8 cellular contexts compared by ENCODE assay signal in genomic region chr2:99140860-99141109, GRCh38. TPM values are rescaled to one million over a fixed set of nuclear protein-coding genes. Genes with fewer than 3 reads are reported as not detected.
DNase-seq lines count a peak whose midpoint lies in the region; ATAC-seq and TF ChIP-seq lines count a peak whose summit lies in the region.

No MANE protein-coding gene starts in this region.

- peaks cover 13% of the 10 kb centered on the region for H3K36me3 Mint-ChIP-seq in activated CD8-positive, alpha-beta T cell treated with anti-CD3 and anti-CD28 coated beads for 36 hours (ENCODE audit: low read depth)
- peaks cover 4% of the 10 kb centered on the region for H3K36me3 Mint-ChIP-seq in stimulated activated memory B cell treated with anti-CD40 and anti-IgM and Interleukin-4, amounts not matched to agents 10 μg/mL and 1 μg/mL and 100 μg/mL, for 72 hours

- H3K4me1 Mint-ChIP-seq in activated CD8-positive, alpha-beta T cell treated with anti-CD3 and anti-CD28 coated beads for 36 hours (ENCODE audit: low read depth), result peaks cover 16% of the 10 kb centered on the region
- peaks cover 6% of the 10 kb centered on the region for H3K4me1 Mint-ChIP-seq in stimulated activated memory B cell treated with anti-CD40 and anti-IgM and Interleukin-4, amounts not matched to agents 10 μg/mL and 1 μg/mL and 100 μg/mL, for 72 hours

- POLR2A ChIA-PET in AG04449 (lab: Yijun Ruan, JAX), result interaction anchor here (0.7 to 1.1 kb wide), 2 partner anchors 40 to 532 kb away, joined by 3 read pairs; no protein-coding TSS in a partner anchor
- POLR2A ChIA-PET in activated CD8-positive, alpha-beta T cell treated with anti-CD3 and anti-CD28 coated beads for 36 hours (lab: Charles Lee), result interaction anchor here (0.7 to 2.5 kb wide), 6 partner anchors 9 to 196 kb away, joined by 4 to 16 read pairs (median 8); partner anchors contain the start of genes EIF5B, LIPT1, TSGA10 and TXNDC9

- peak; percentile 21 for ATAC-seq in GM18861 (IDR thresholded peaks at IDR 0.05; ENCODE audit: unreplicated experiment)
- ATAC-seq in HG03175 (IDR thresholded peaks at IDR 0.05; ENCODE audit: unreplicated experiment), result peak; percentile 36
- ATAC-seq in activated CD8-positive, alpha-beta T cell treated with anti-CD3 and anti-CD28 coated beads for 36 hours, result peak; percentile 22
- no peak for ATAC-seq in stimulated activated memory B cell treated with anti-CD40 and anti-IgM and Interleukin-4, amounts not matched to agents 10 μg/mL and 1 μg/mL and 100 μg/mL, for 72 hours

- no peak for TF ChIP-seq CTCF in AG04449 (IDR thresholded peaks at IDR 0.05; ENCODE audit: insufficient read depth, low read length, missing control alignments)
- no peak for TF ChIP-seq CTCF in activated CD8-positive, alpha-beta T cell treated with anti-CD3 and anti-CD28 coated beads for 36 hours (IDR thresholded peaks at IDR 0.05)

- H3K27ac Mint-ChIP-seq in activated CD8-positive, alpha-beta T cell treated with anti-CD3 and anti-CD28 coated beads for 36 hours, result peak overlapping the region; percentile 86
- peak overlapping the region; percentile 86 for H3K27ac Mint-ChIP-seq in stimulated activated memory B cell treated with anti-CD40 and anti-IgM and Interleukin-4, amounts not matched to agents 10 μg/mL and 1 μg/mL and 100 μg/mL, for 72 hours

- peak overlapping the region; percentile 87 for H3K4me3 ChIP-seq in AG04449 (ENCODE audit: low read depth, low read length)

- no peaks in the 10 kb centered on the region for H3K27me3 Mint-ChIP-seq in activated CD8-positive, alpha-beta T cell treated with anti-CD3 and anti-CD28 coated beads for 36 hours
- H3K27me3 Mint-ChIP-seq in stimulated activated memory B cell treated with anti-CD40 and anti-IgM and Interleukin-4, amounts not matched to agents 10 μg/mL and 1 μg/mL and 100 μg/mL, for 72 hours, result no peaks in the 10 kb centered on the region

- DNase-seq in AG04449 (ENCODE audit: low read depth, low spot score) (no peak), hepatic stellate cell (ENCODE audit: low spot score) (peak; percentile 25), RPMI8226 (no peak), NCI-H345 (lab: John Stamatoyannopoulos, UW) (no peak)
- DNase-seq in activated CD8-positive, alpha-beta T cell treated with anti-CD3 and anti-CD28 coated beads for 36 hours, result no peak

- intact Hi-C loops in activated CD8-positive, alpha-beta T cell treated with anti-CD3 and anti-CD28 coated beads for 36 hours (cut with micrococcal nuclease), result no loop called here

- CTCF ChIA-PET in AG04449 (lab: Yijun Ruan, JAX), result interaction anchor here (0.9 to 1.9 kb wide), 3 partner anchors 9 to 491 kb away, joined by 3 to 8 read pairs (median 4); no protein-coding TSS in a partner anchor
- CTCF ChIA-PET in activated CD8-positive, alpha-beta T cell treated with anti-CD3 and anti-CD28 coated beads for 36 hours (lab: Charles Lee), result interaction anchor here (1.2 to 3.2 kb wide), 6 partner anchors 9 to 204 kb away, joined by 3 to 9 read pairs (median 5); partner anchors contain the start of genes CRACDL, LIPT1, MITD1 and MRPL30

- peak overlapping the region; percentile 94 for H3K4me3 Mint-ChIP-seq in activated CD8-positive, alpha-beta T cell treated with anti-CD3 and anti-CD28 coated beads for 36 hours
- peak overlapping the region; percentile 85 for H3K4me3 Mint-ChIP-seq in stimulated activated memory B cell treated with anti-CD40 and anti-IgM and Interleukin-4, amounts not matched to agents 10 μg/mL and 1 μg/mL and 100 μg/mL, for 72 hours

- H3K9me3 Mint-ChIP-seq in activated CD8-positive, alpha-beta T cell treated with anti-CD3 and anti-CD28 coated beads for 36 hours, result no peaks in the 10 kb centered on the region
- H3K9me3 Mint-ChIP-seq in stimulated activated memory B cell treated with anti-CD40 and anti-IgM and Interleukin-4, amounts not matched to agents 10 μg/mL and 1 μg/mL and 100 μg/mL, for 72 hours, result no peaks in the 10 kb centered on the region

RNA-seq across cellular contexts. Expression of gene C2orf15, which starts 0.7 kb away (rescaled TPM):
- total RNA-seq in activated CD8-positive, alpha-beta T cell treated with anti-CD3 and anti-CD28 coated beads for 36 hours, result 1 to 10 TPM; 1.4 to 1.5 TPM

RNA-seq across cellular contexts. Expression of gene TSGA10, which starts 14.0 kb away (rescaled TPM):
- 1 to 10 TPM; 8.6 to 9.2 TPM for total RNA-seq in activated CD8-positive, alpha-beta T cell treated with anti-CD3 and anti-CD28 coated beads for 36 hours

RNA-seq across cellular contexts. Expression of gene LIPT1, which starts 14.0 kb away (rescaled TPM):
- total RNA-seq in activated CD8-positive, alpha-beta T cell treated with anti-CD3 and anti-CD28 coated beads for 36 hours, result 1 to 10 TPM; 3.3 to 6.0 TPM

RNA-seq across cellular contexts. Expression of gene MITD1, which starts 40.1 kb away (rescaled TPM):
- total RNA-seq in activated CD8-positive, alpha-beta T cell treated with anti-CD3 and anti-CD28 coated beads for 36 hours, result 10 to 100 TPM; 49.8 to 55.9 TPM

RNA-seq across cellular contexts. Expression of gene MRPL30, which starts 40.2 kb away (rescaled TPM):
- 10 to 100 TPM; 30.0 to 34.2 TPM for total RNA-seq in activated CD8-positive, alpha-beta T cell treated with anti-CD3 and anti-CD28 coated beads for 36 hours
